8 cellular contexts compared by ENCODE assay signal in the genomic region with DNA sequence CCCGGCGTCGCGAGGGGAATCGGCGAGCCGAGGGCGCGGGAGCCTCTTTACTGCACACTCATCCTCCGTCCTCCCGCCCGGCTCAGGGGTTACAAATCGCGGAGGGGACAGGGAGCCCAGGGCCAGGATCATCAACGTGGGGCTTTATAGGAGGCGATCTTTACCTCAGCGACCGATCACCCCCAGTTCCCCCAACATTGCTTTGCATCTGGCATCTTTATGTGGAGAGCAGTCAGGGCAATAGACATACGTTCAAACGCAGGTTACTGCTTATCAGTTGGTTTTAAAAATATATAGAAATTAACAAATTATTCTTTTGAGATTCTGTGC. TPM values are rescaled to one million over a fixed set of nuclear protein-coding genes. Genes with fewer than 3 reads are reported as not detected.
A peak's percentile ranks its signal among the peaks of the same experiment; 100 is the strongest.
DNase-seq lines count a peak whose midpoint lies in the region; ATAC-seq and TF ChIP-seq lines count a peak whose summit lies in the region.

No MANE protein-coding gene starts in this region.

- TF ChIP-seq CTCF in CD4-positive, alpha-beta T cell (IDR thresholded peaks at IDR 0.05): no peak
- TF ChIP-seq CTCF in lung (IDR thresholded peaks at IDR 0.05; ENCODE audit: control extremely low read depth, extremely low read depth) (no peak), uterus (IDR thresholded peaks at IDR 0.05) (no peak)

- POLR2A ChIA-PET in CD4-positive, alpha-beta T cell (lab: Charles Lee): interaction anchor here (0.6 to 1.6 kb wide), 5 partner anchors 9 to 76 kb away, joined by 3 to 26 read pairs (median 4); a partner anchor contains a TSS

- H3K4me3 Mint-ChIP-seq in CD4-positive, alpha-beta T cell: peak overlapping the region; percentile 100

- no peaks in the 10 kb centered on the region for H3K9me3 Mint-ChIP-seq in CD4-positive, alpha-beta T cell

- intact Hi-C loops in CD4-positive, alpha-beta T cell (cut with DNase I, micrococcal nuclease): loop anchor here (2.0 to 10.0 kb wide), 3 partner anchors 52 to 1065 kb away; a partner anchor contains a TSS
- intact Hi-C loops in uterus (cut with DNase I; ENCODE audit: low total_unique reads): no loop called here

- H3K27ac Mint-ChIP-seq in CD4-positive, alpha-beta T cell: peak overlapping the region; percentile 86

- H3K4me1 ChIP-seq in lung (ENCODE audit: control insufficient read depth in 2 of 2, insufficient read depth in 2 of 2, low read length in 2 of 2) (peaks cover 1 to 15% of the 10 kb centered on the region in 2 donors), uterus (peaks cover 0 to 3% of the 10 kb centered on the region in 2 donors)

- 1% methylated on average over 20 of the region's 20 CpGs for WGBS in lung, 2 donors

- peaks cover 24% of the 10 kb centered on the region for H3K36me3 Mint-ChIP-seq in CD4-positive, alpha-beta T cell (ENCODE audit: low read depth)

- no peak for ATAC-seq in CD4-positive, alpha-beta T cell (ENCODE audit: poor library complexity)
- ATAC-seq in GM21360 (IDR thresholded peaks at IDR 0.05; ENCODE audit: unreplicated experiment) (peak; percentile 9), lung (ENCODE audit: insufficient read depth, low FRiP score) (no peak)

- H3K9me3 ChIP-seq in CD4-positive, alpha-beta T cell (ENCODE audit: control insufficient read depth, low read length): no peaks in the 10 kb centered on the region
- H3K9me3 ChIP-seq in lung (ENCODE audit: control insufficient read depth in 2 of 2, insufficient read depth in 1 of 2, low read length in 1 of 2) (no peaks in the 10 kb centered on the region), uterus (no peaks in the 10 kb centered on the region)

- peak overlapping the region; percentile 70 for H3K27ac ChIP-seq in CD4-positive, alpha-beta T cell (ENCODE audit: low read depth, low read length)
- H3K27ac ChIP-seq in angular gyrus (ENCODE audit: low read depth, low read length): peak overlapping the region; percentile 81
- H3K27ac ChIP-seq in lung (ENCODE audit: low read depth in 1 of 2, low read length in 1 of 2): peak overlapping the region; percentile 89 to 95
- H3K27ac ChIP-seq in uterus: peak overlapping the region; percentile 90 to 92

- H3K4me3 ChIP-seq in lung: peak overlapping the region; percentile 100
- peak overlapping the region; percentile 75 to 83 for H3K4me3 ChIP-seq in uterus

- H3K36me3 ChIP-seq in lung (ENCODE audit: control insufficient read depth in 2 of 2, insufficient read depth in 2 of 2, low read length in 2 of 2) (no peaks in the 10 kb centered on the region), uterus (no peaks in the 10 kb centered on the region)

- H3K4me1 Mint-ChIP-seq in CD4-positive, alpha-beta T cell (ENCODE audit: low read depth): peaks cover 47% of the 10 kb centered on the region

- H3K27me3 Mint-ChIP-seq in CD4-positive, alpha-beta T cell: no peaks in the 10 kb centered on the region

- H3K27me3 ChIP-seq in CD4-positive, alpha-beta T cell (ENCODE audit: control insufficient read depth, insufficient read depth, low read length): no peaks in the 10 kb centered on the region
- H3K27me3 ChIP-seq in lung (ENCODE audit: control insufficient read depth, insufficient read depth) (no peaks in the 10 kb centered on the region), uterus (no peaks in the 10 kb centered on the region)

- DNase-seq in CD4-positive, alpha-beta T cell: peak in 3 of 10 experiments; percentile 0 to 9 (median 7)
- DNase-seq in HuH-7.5 (ENCODE audit: low spot score): peak; percentile 12
- no peak for DNase-seq in lung (ENCODE audit: low spot score)
- no peak for DNase-seq in uterus
- DNase-seq in SKM-1 (lab: John Stamatoyannopoulos, UW; ENCODE audit: unreplicated experiment): no peak
- DNase-seq in occipital lobe (lab: John Stamatoyannopoulos, UW): no peak

- no peak for TF ChIP-seq POLR2A in uterus (IDR thresholded peaks at IDR 0.05)

- CTCF ChIA-PET in CD4-positive, alpha-beta T cell (lab: Charles Lee): interaction anchor here (0.9 to 1.5 kb wide), 3 partner anchors 53 to 71 kb away, joined by 3 to 8 read pairs (median 4); a partner anchor contains a TSS

RNA-seq across cellular contexts. Expression of a gene that starts 0.6 kb away (rescaled TPM):
- total RNA-seq in CD4-positive, alpha-beta T cell: 10 to 100 TPM; 41.8 to 47.6 TPM
- total RNA-seq in lung (10 to 100 TPM in 1 of 2 donors, 1 to 10 TPM in 1; 8.4 to 36.8 TPM), uterus (10 to 100 TPM; 19.0 to 72.4 (median 33.4) TPM), occipital lobe (88.1 TPM)
- polyA plus RNA-seq in lung: 1 to 10 TPM; 7.0 to 9.0 TPM
